Comparison of ENCODE assay signal across 31 cellular contexts in genomic region chr10:98450618-98451017, GRCh38.
"Had no signal": no experiment of that assay in that cellular context is flagged by ENCODE, and none has a peak within 500 bp of the region (broad histone marks: within the 10 kb centered on the region; RNA-seq: fewer than 3 reads in every experiment).

No MANE protein-coding gene starts in this region.

- DNase-seq: activated CD4-positive, alpha-beta memory T cell treated with anti-CD3 and anti-CD28 coated beads for 36 hours; activated CD4-positive, alpha-beta T cell treated with anti-CD3 and anti-CD28 coated beads for 36 hours; activated CD4-positive, alpha-beta T cell treated with anti-CD3 and anti-CD28 coated beads, Interleukin-2, amount 10 ng/mL, durations not matched to agents 24 days and 14 days; activated CD4-positive, CD25-positive, alpha-beta regulatory T cell; activated CD4-positive, CD25-positive, alpha-beta regulatory T cell treated with anti-CD3 and anti-CD28 coated beads, Interleukin-2, amount 50 U/mL, for 72 hours; activated CD8-positive, alpha-beta memory T cell treated with anti-CD3 and anti-CD28 coated beads, Interleukin-2, amount 10 ng/mL, durations not matched to agents 7 days and 5 days; activated CD8-positive, alpha-beta memory T cell treated with anti-CD3 and anti-CD28 coated beads, Interleukin-2, amount 50 U/mL, for 48 hours; activated CD8-positive, alpha-beta T cell treated with anti-CD3 and anti-CD28 coated beads, Interleukin-2, amount 10 ng/mL, durations not matched to agents 7 days and 5 days; activated effector memory CD4-positive, alpha-beta T cell treated with Interleukin-2 at 50 U/mL for 16 hours; activated naive CD4-positive, alpha-beta T cell treated with anti-CD3 and anti-CD28 coated beads for 36 hours; activated naive CD8-positive, alpha-beta T cell treated with anti-CD3 and anti-CD28 coated beads for 36 hours; activated naive CD8-positive, alpha-beta T cell treated with anti-CD3 and anti-CD28 coated beads, Interleukin-2, amount 50 U/mL, for 24 hours; activated T-cell treated with anti-CD3 and anti-CD28 coated beads for 4 hours; activated T-cell treated with anti-CD3 and anti-CD28 coated beads, Interleukin-2, amount 50 U/mL, for 24 hours; activated T-cell treated with anti-CD3 and anti-CD28 coated beads, Interleukin-2, amount 50 U/mL, for 72 hours; adrenal gland; amygdala; aorta; body of pancreas; caudate nucleus; cortex of kidney; dermis blood vessel endothelial cell; effector CD4-positive, alpha-beta T cell; effector memory CD8-positive, alpha-beta T cell; erythroblast; esophagus squamous epithelium; foreskin melanocyte; head of caudate nucleus; T-helper 2 cell had no signal

- H3K9me3 Mint-ChIP-seq: activated CD4-positive, alpha-beta memory T cell treated with anti-CD3 and anti-CD28 coated beads for 36 hours; activated CD4-positive, alpha-beta T cell treated with anti-CD3 and anti-CD28 coated beads, Interleukin-2, amount 10 ng/mL, durations not matched to agents 24 days and 14 days; activated naive CD4-positive, alpha-beta T cell treated with anti-CD3 and anti-CD28 coated beads for 36 hours; activated naive CD4-positive, alpha-beta T cell treated with anti-CD3 and anti-CD28 coated beads, Interleukin-2, amount 50 U/mL, for 24 hours; activated naive CD8-positive, alpha-beta T cell treated with anti-CD3 and anti-CD28 coated beads for 36 hours; activated naive CD8-positive, alpha-beta T cell treated with anti-CD3 and anti-CD28 coated beads, Interleukin-2, amount 50 U/mL, for 24 hours; activated T-cell treated with anti-CD3 and anti-CD28 coated beads, Interleukin-2, amount 50 U/mL, for 24 hours; effector memory CD8-positive, alpha-beta T cell had no signal

- H3K36me3 Mint-ChIP-seq: activated CD4-positive, alpha-beta memory T cell treated with anti-CD3 and anti-CD28 coated beads for 36 hours; activated naive CD4-positive, alpha-beta T cell treated with anti-CD3 and anti-CD28 coated beads, Interleukin-2, amount 50 U/mL, for 24 hours; activated naive CD8-positive, alpha-beta T cell treated with anti-CD3 and anti-CD28 coated beads for 36 hours had no signal

- H3K27ac Mint-ChIP-seq: activated CD4-positive, alpha-beta memory T cell treated with anti-CD3 and anti-CD28 coated beads for 36 hours; activated CD4-positive, alpha-beta T cell treated with anti-CD3 and anti-CD28 coated beads for 36 hours; activated CD4-positive, alpha-beta T cell treated with anti-CD3 and anti-CD28 coated beads, Interleukin-2, amount 10 ng/mL, durations not matched to agents 24 days and 14 days; activated CD8-positive, alpha-beta memory T cell treated with anti-CD3 and anti-CD28 coated beads, Interleukin-2, amount 10 ng/mL, durations not matched to agents 7 days and 5 days; activated CD8-positive, alpha-beta T cell treated with anti-CD3 and anti-CD28 coated beads, Interleukin-2, amount 10 ng/mL, durations not matched to agents 7 days and 5 days; activated naive CD4-positive, alpha-beta T cell treated with anti-CD3 and anti-CD28 coated beads for 36 hours; activated naive CD4-positive, alpha-beta T cell treated with anti-CD3 and anti-CD28 coated beads, Interleukin-2, amount 50 U/mL, for 24 hours; activated naive CD8-positive, alpha-beta T cell treated with anti-CD3 and anti-CD28 coated beads for 36 hours; activated naive CD8-positive, alpha-beta T cell treated with anti-CD3 and anti-CD28 coated beads, Interleukin-2, amount 50 U/mL, for 24 hours; activated T-cell treated with anti-CD3 and anti-CD28 coated beads, Interleukin-2, amount 50 U/mL, for 24 hours; activated T-cell treated with anti-CD3 and anti-CD28 coated beads, Interleukin-2, amount 50 U/mL, for 72 hours; effector memory CD8-positive, alpha-beta T cell had no signal

- H3K27me3 ChIP-seq: adrenal gland, body of pancreas, gastroesophageal sphincter had no signal

- H3K4me3 Mint-ChIP-seq: activated CD4-positive, alpha-beta memory T cell treated with anti-CD3 and anti-CD28 coated beads for 36 hours; activated CD4-positive, alpha-beta T cell treated with anti-CD3 and anti-CD28 coated beads for 36 hours; activated CD4-positive, alpha-beta T cell treated with anti-CD3 and anti-CD28 coated beads, Interleukin-2, amount 10 ng/mL, durations not matched to agents 24 days and 14 days; activated CD8-positive, alpha-beta memory T cell treated with anti-CD3 and anti-CD28 coated beads, Interleukin-2, amount 10 ng/mL, durations not matched to agents 7 days and 5 days; activated CD8-positive, alpha-beta T cell treated with anti-CD3 and anti-CD28 coated beads, Interleukin-2, amount 10 ng/mL, durations not matched to agents 7 days and 5 days; activated naive CD4-positive, alpha-beta T cell treated with anti-CD3 and anti-CD28 coated beads for 36 hours; activated naive CD4-positive, alpha-beta T cell treated with anti-CD3 and anti-CD28 coated beads, Interleukin-2, amount 50 U/mL, for 24 hours; activated naive CD8-positive, alpha-beta T cell treated with anti-CD3 and anti-CD28 coated beads for 36 hours; activated naive CD8-positive, alpha-beta T cell treated with anti-CD3 and anti-CD28 coated beads, Interleukin-2, amount 50 U/mL, for 24 hours; activated T-cell treated with anti-CD3 and anti-CD28 coated beads, Interleukin-2, amount 50 U/mL, for 24 hours; activated T-cell treated with anti-CD3 and anti-CD28 coated beads, Interleukin-2, amount 50 U/mL, for 72 hours; effector memory CD8-positive, alpha-beta T cell had no signal

- H3K4me3 ChIP-seq: adrenal gland, body of pancreas, esophagus squamous epithelium, gastroesophageal sphincter had no signal

- H3K36me3 ChIP-seq: adrenal gland, esophagus squamous epithelium had no signal

- H3K27ac ChIP-seq: adrenal gland, esophagus squamous epithelium, gastroesophageal sphincter had no signal

- ATAC-seq: activated CD4-positive, alpha-beta T cell treated with anti-CD3 and anti-CD28 coated beads for 36 hours; activated CD8-positive, alpha-beta memory T cell treated with anti-CD3 and anti-CD28 coated beads, Interleukin-2, amount 10 ng/mL, durations not matched to agents 7 days and 5 days; activated CD8-positive, alpha-beta T cell treated with anti-CD3 and anti-CD28 coated beads, Interleukin-2, amount 10 ng/mL, durations not matched to agents 7 days and 5 days; activated naive CD8-positive, alpha-beta T cell treated with anti-CD3 and anti-CD28 coated beads, Interleukin-2, amount 50 U/mL, for 24 hours; activated T-cell treated with anti-CD3 and anti-CD28 coated beads, Interleukin-2, amount 50 U/mL, for 72 hours; body of pancreas; effector memory CD8-positive, alpha-beta T cell; gastroesophageal sphincter had no signal

- H3K9me3 ChIP-seq: adrenal gland, body of pancreas, esophagus squamous epithelium, gastroesophageal sphincter had no signal
